34 cellular contexts compared by ENCODE assay signal in the genomic region with DNA sequence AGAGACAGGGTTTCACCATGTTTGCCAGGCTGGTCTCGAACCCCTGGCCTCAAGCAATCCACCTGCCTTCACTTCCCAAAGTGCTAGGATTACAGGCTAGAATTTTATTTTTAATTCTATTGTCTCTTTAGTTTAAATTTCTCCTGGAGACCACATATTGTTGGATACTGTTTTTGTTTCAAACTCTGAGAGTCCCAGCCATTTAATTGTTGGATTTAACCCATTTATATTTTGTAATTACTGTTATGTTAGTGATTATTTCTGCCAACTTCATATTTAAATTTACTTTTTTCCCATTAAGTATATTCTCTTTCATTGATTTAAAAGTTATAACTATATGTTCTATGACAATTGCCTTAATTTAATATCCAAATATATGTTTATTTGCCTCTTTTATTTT.
"Had no signal": no experiment of that assay in that cellular context is flagged by ENCODE, and none has a peak within 500 bp of the region (broad histone marks: within the 10 kb centered on the region; RNA-seq: fewer than 3 reads in every experiment).

No MANE protein-coding gene starts in this region.

- H3K27me3 ChIP-seq: MG63 had no signal

- DNase-seq: Karpas-422, Kasumi-1, MG63, MM.1S, MV-4-11, NCI-H1048, NCI-H1092, NCI-H1092 treated with DMSO at 0.1 percent for 48 hours, NCI-H1105, NCI-H1105 treated with DMSO at 0.1 percent for 48 hours, NCI-H1417, NCI-H1417 treated with DMSO at 0.1 percent for 48 hours, NCI-H1436, NCI-H1436 treated with DMSO at 0.1 percent for 48 hours, NCI-H146, NCI-H1694, NCI-H1694 treated with DMSO at 0.1 percent for 48 hours, NCI-H187, NCI-H187 treated with DMSO at 0.1 percent for 48 hours, NCI-H1930, NCI-H2029, NCI-H2029 treated with DMSO at 0.1 percent for 48 hours, NCI-H2081, NCI-H2081 treated with DMSO at 0.1 percent for 48 hours, NCI-H2107, NCI-H2171, NCI-H2171 treated with DMSO at 0.1 percent for 48 hours, NCI-H2227 treated with DMSO at 0.1 percent for 48 hours, NCI-H226, NCI-H345, NCI-H446, NCI-H446 treated with DMSO at 0.1 percent for 48 hours, NCI-H510A, NCI-H510A treated with DMSO at 0.1 percent for 48 hours had no signal

- H3K36me3 ChIP-seq: MG63 had no signal

- H3K4me3 ChIP-seq: MG63 had no signal
